23 cellular contexts compared by ENCODE assay signal in the genomic region with DNA sequence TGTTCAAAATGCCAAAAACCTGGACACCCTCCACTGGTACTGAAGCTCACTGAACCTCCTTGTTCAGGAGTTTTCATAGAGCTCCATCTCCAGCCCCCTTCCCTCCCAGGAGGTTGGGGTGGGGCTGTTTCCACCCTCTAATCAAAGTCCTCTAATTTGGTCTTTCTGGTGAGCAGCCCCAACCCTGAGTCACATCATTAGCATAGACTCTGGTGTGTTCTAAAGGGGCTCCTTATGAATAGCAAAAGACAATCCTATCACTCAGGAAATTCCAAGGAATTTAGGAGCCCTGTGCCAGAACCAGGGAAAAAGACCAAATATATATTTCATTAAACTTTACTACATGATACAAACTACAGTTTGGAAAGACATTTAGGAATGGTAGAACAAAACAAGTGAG. TPM values are rescaled to one million over a fixed set of nuclear protein-coding genes. Genes with fewer than 3 reads are reported as not detected.
A peak's percentile ranks its signal among the peaks of the same experiment; 100 is the strongest.
DNase-seq lines count a peak whose midpoint lies in the region; FAIRE-seq and TF ChIP-seq lines count a peak whose summit lies in the region.
"Had no signal": no experiment of that assay in that cellular context is flagged by ENCODE, and none has a peak within 500 bp of the region (broad histone marks: within the 10 kb centered on the region; RNA-seq: fewer than 3 reads in every experiment).

No MANE protein-coding gene starts in this region.

- no peak for TF ChIP-seq POLR2A in stomach (IDR thresholded peaks at IDR 0.05)

- H3K27me3 ChIP-seq in astrocyte (ENCODE audit: insufficient read depth, low read length) (no peaks in the 10 kb centered on the region), stomach (no peaks in the 10 kb centered on the region)
- H3K27me3 ChIP-seq: BLaER1 treated with 17β-estradiol and CSF1 and Interleukin-3, amounts not matched to agents 10 nM and 100 nM had no signal

- H3K4me1 ChIP-seq in astrocyte (ENCODE audit: insufficient read depth, low read length) (no peaks in the 10 kb centered on the region), stomach (no peaks in the 10 kb centered on the region)
- H3K4me1 ChIP-seq: BLaER1 treated with 17β-estradiol and CSF1 and Interleukin-3, amounts not matched to agents 10 nM and 100 nM had no signal

- H4K20me1 ChIP-seq in astrocyte (ENCODE audit: insufficient read depth, low read length), result no peaks in the 10 kb centered on the region
- H4K20me1 ChIP-seq: BLaER1 treated with 17β-estradiol and CSF1 and Interleukin-3, amounts not matched to agents 10 nM and 100 nM had no signal

- H3K27ac Mint-ChIP-seq in astrocyte (ENCODE audit: unreplicated experiment) (no peak overlapping the region), chondrocyte (ENCODE audit: unreplicated experiment) (no peak overlapping the region), nephron (peak overlapping the region; percentile 41 to 84 (median 69))
- H3K27ac Mint-ChIP-seq: B cell; CD4-positive, CD25-positive, alpha-beta regulatory T cell; HFFc6 had no signal

- peak; percentile 9 for FAIRE-seq in astrocyte (lab: Jason Lieb, UNC)
- FAIRE-seq: G401.6, HTR-8/SVneo had no signal

- no peaks in the 10 kb centered on the region for H3K79me2 ChIP-seq in astrocyte (ENCODE audit: insufficient read depth, low read length)

- H3K27ac ChIP-seq in astrocyte (ENCODE audit: low read depth, low read length) (no peak overlapping the region), stomach (no peak overlapping the region)
- H3K27ac ChIP-seq: BLaER1 treated with 17β-estradiol and CSF1 and Interleukin-3, amounts not matched to agents 10 nM and 100 nM had no signal

- H3K9ac ChIP-seq in astrocyte (ENCODE audit: low read length), result no peak overlapping the region
- H3K9ac ChIP-seq: BLaER1 treated with 17β-estradiol and CSF1 and Interleukin-3, amounts not matched to agents 10 nM and 100 nM had no signal

- H3K36me3 Mint-ChIP-seq in astrocyte (ENCODE audit: low read depth, unreplicated experiment) (no peaks in the 10 kb centered on the region), chondrocyte (ENCODE audit: low read depth) (no peaks in the 10 kb centered on the region), nephron (ENCODE audit: low read depth) (no peaks in the 10 kb centered on the region)
- H3K36me3 Mint-ChIP-seq: CD4-positive, CD25-positive, alpha-beta regulatory T cell; CD8-positive, alpha-beta memory T cell had no signal

- TF ChIP-seq EP300 in stomach (IDR thresholded peaks at IDR 0.05), result no peak

- H3K4me3 ChIP-seq in astrocyte (ENCODE audit: insufficient read depth, low read depth, low read length), result no peak overlapping the region
- H3K4me3 ChIP-seq in stomach, result no peak overlapping the region
- H3K4me3 ChIP-seq: BLaER1 treated with 17β-estradiol and CSF1 and Interleukin-3, amounts not matched to agents 10 nM and 100 nM had no signal

- H3K4me1 Mint-ChIP-seq in astrocyte (ENCODE audit: low read depth, unreplicated experiment) (no peaks in the 10 kb centered on the region), chondrocyte (ENCODE audit: low read depth) (peaks cover 14% of the 10 kb centered on the region), nephron (peaks cover 27% of the 10 kb centered on the region)
- H3K4me1 Mint-ChIP-seq: CD4-positive, CD25-positive, alpha-beta regulatory T cell had no signal

- H3K9me3 ChIP-seq in astrocyte (ENCODE audit: insufficient read depth, low read depth, low read length) (no peaks in the 10 kb centered on the region), stomach (no peaks in the 10 kb centered on the region)
- H3K9me3 ChIP-seq: BLaER1 treated with 17β-estradiol and CSF1 and Interleukin-3, amounts not matched to agents 10 nM and 100 nM had no signal

- H3K27me3 Mint-ChIP-seq in astrocyte (ENCODE audit: low read depth, unreplicated experiment), result no peaks in the 10 kb centered on the region
- no peaks in the 10 kb centered on the region for H3K27me3 Mint-ChIP-seq in chondrocyte (ENCODE audit: low read depth)
- H3K27me3 Mint-ChIP-seq in nephron (ENCODE audit: low read depth), result no peaks in the 10 kb centered on the region
- H3K27me3 Mint-ChIP-seq: B cell had no signal

- DNase-seq in NCI-H226 (peak; percentile 22), astrocyte (ENCODE audit: low read depth) (no peak), chondrocyte (ENCODE audit: low spot score) (peak; percentile 2), stomach (no peak), C1 segment of cervical spinal cord (lab: John Stamatoyannopoulos, UW) (no peak), GM10266 (ENCODE audit: extremely low spot score) (no peak)
- no peak for DNase-seq in stimulated activated CD4-positive, alpha-beta T cell treated with anti-CD3 and anti-CD28 coated beads, Interleukin-4, amount 100 ng/mL, for 24 hours
- DNase-seq: CD4-positive, CD25-positive, alpha-beta regulatory T cell; CD8-positive, alpha-beta memory T cell; COR-L47; DMS 273 treated with DMSO at 0.1 percent for 48 hours; DMS53; DND-41; GOT3; H7; HFFc6; IMR-90 had no signal

- H3K4me3 Mint-ChIP-seq in astrocyte (ENCODE audit: unreplicated experiment) (no peak overlapping the region), chondrocyte (ENCODE audit: unreplicated experiment) (no peak overlapping the region), nephron (no peak overlapping the region)
- H3K4me3 Mint-ChIP-seq: HFFc6 had no signal

- no peak overlapping the region for H2AFZ ChIP-seq in astrocyte (ENCODE audit: low read depth, low read length)

- TF ChIP-seq CTCF in astrocyte (IDR thresholded peaks at IDR 0.05; ENCODE audit: insufficient read depth, low read depth, low read length), result no peak
- TF ChIP-seq CTCF in chondrocyte (IDR thresholded peaks at IDR 0.05), result no peak
- TF ChIP-seq CTCF in nephron (IDR thresholded peaks at IDR 0.05; ENCODE audit: unreplicated experiment in 3 of 3), result no peak
- TF ChIP-seq CTCF in stomach (IDR thresholded peaks at IDR 0.05), result no peak
- TF ChIP-seq CTCF in GM10266 (IDR thresholded peaks at IDR 0.05; ENCODE audit: control insufficient read depth, insufficient read depth, low read depth, missing control alignments), result no peak

- no peak overlapping the region for H3K4me2 ChIP-seq in astrocyte (ENCODE audit: low read length)
- H3K4me2 ChIP-seq: BLaER1 treated with 17β-estradiol and CSF1 and Interleukin-3, amounts not matched to agents 10 nM and 100 nM had no signal

- H3K9me3 Mint-ChIP-seq in astrocyte (ENCODE audit: unreplicated experiment), result no peaks in the 10 kb centered on the region
- no peaks in the 10 kb centered on the region for H3K9me3 Mint-ChIP-seq in chondrocyte (ENCODE audit: low read depth)
- peaks cover 3% of the 10 kb centered on the region for H3K9me3 Mint-ChIP-seq in nephron
- H3K9me3 Mint-ChIP-seq: CD8-positive, alpha-beta memory T cell; HFFc6 had no signal

- no peaks in the 10 kb centered on the region for H3K36me3 ChIP-seq in astrocyte (ENCODE audit: insufficient read depth, low read length)
- no peaks in the 10 kb centered on the region for H3K36me3 ChIP-seq in stomach
- H3K36me3 ChIP-seq: BLaER1 treated with 17β-estradiol and CSF1 and Interleukin-3, amounts not matched to agents 10 nM and 100 nM had no signal

- intact Hi-C loops in stomach (cut with DNase I; ENCODE audit: low total_unique reads), result no loop called here

RNA-seq across cellular contexts. Expression of a gene that starts 13.2 kb away (rescaled TPM):
- total RNA-seq in astrocyte, result 37.4 and 41.5 TPM in 2 replicates
- 46.3 to 51.9 TPM (median 47.1 TPM) in 3 replicates for total RNA-seq in chondrocyte
- total RNA-seq in stomach, result 10 to 100 TPM; 37.1 to 82.9 (median 42.6) TPM
- polyA plus RNA-seq in stomach, result 10 to 100 TPM; 13.3 to 17.1 (median 15.6) TPM

RNA-seq across cellular contexts. Expression of a gene that starts 22.5 kb away (rescaled TPM):
- 1.0 TPM in 1 of 2 replicates, not detected in the other for total RNA-seq in astrocyte
- 0.47 TPM in 1 of 3 replicates, not detected in the others for total RNA-seq in chondrocyte
- 1 to 10 TPM in 2 of 5 donors, not detected in 3; 3.5 to 6.2 TPM for total RNA-seq in stomach
- polyA plus RNA-seq in stomach, result 10 to 100 TPM; 16.1 to 24.8 (median 18.8) TPM
- total RNA-seq: A172; B cell; CD4-positive, CD25-positive, alpha-beta regulatory T cell; CD8-positive, alpha-beta memory T cell; IMR-90 had no signal
- polyA plus RNA-seq: CD4-positive, CD25-positive, alpha-beta regulatory T cell; CD8-positive, alpha-beta memory T cell had no signal

Comparison
In these comparisons a context has a peak if more than half of its experiments do, and no peak if none do; other contexts are left out.
1. DNase-seq: peak in NCI-H226 (single experiment) and chondrocyte (single experiment); none in astrocyte (single experiment), stomach (single experiment), C1 segment of cervical spinal cord (0 of 14), stimulated activated CD4-positive, alpha-beta T cell treated with anti-CD3 and anti-CD28 coated beads, Interleukin-4, amount 100 ng/mL, for 24 hours (single experiment) and GM10266 (single experiment).
2. H3K27ac Mint-ChIP-seq: peak in nephron (3 of 3); none in astrocyte (single experiment) and chondrocyte (single experiment).